ENCODE assay signal across 10 cellular contexts in genomic region chr2:38599706-38600105, GRCh38. TPM values are rescaled to one million over a fixed set of nuclear protein-coding genes. Genes with fewer than 3 reads are reported as not detected.
DNase-seq lines count a peak whose midpoint lies in the region; ATAC-seq and TF ChIP-seq lines count a peak whose summit lies in the region.
"Had no signal": no experiment of that assay in that cellular context is flagged by ENCODE, and none has a peak within 500 bp of the region (broad histone marks: within the 10 kb centered on the region; RNA-seq: fewer than 3 reads in every experiment).

No MANE protein-coding gene starts in this region.

- H3K27me3 ChIP-seq in right cardiac atrium (ENCODE audit: control insufficient read depth, insufficient read depth), result no peaks in the 10 kb centered on the region
- no peaks in the 10 kb centered on the region for H3K27me3 ChIP-seq in suprapubic skin

- CTCF ChIA-PET in activated CD8-positive, alpha-beta T cell treated with anti-CD3 and anti-CD28 coated beads for 36 hours (lab: Charles Lee), result interaction anchor here (2.0 to 10.2 kb wide), 5 partner anchors 15 to 141 kb away, joined by 6 to 168 read pairs (median 21); partner anchors contain the start of gene GALM

- TF ChIP-seq CTCF in activated CD8-positive, alpha-beta T cell treated with anti-CD3 and anti-CD28 coated beads for 36 hours (IDR thresholded peaks at IDR 0.05), result no peak
- no peak for TF ChIP-seq CTCF in suprapubic skin (IDR thresholded peaks at IDR 0.05)

- no peak for TF ChIP-seq POLR2A in suprapubic skin (IDR thresholded peaks at IDR 0.05)

- no peak for TF ChIP-seq EP300 in suprapubic skin (IDR thresholded peaks at IDR 0.05)

- peaks cover 5% of the 10 kb centered on the region for H3K4me1 ChIP-seq in right cardiac atrium (ENCODE audit: control insufficient read depth, insufficient read depth, low read length)
- H3K4me1 ChIP-seq in suprapubic skin, result peaks cover 61% of the 10 kb centered on the region

- H3K4me3 ChIP-seq in right cardiac atrium (ENCODE audit: low read length) (peak overlapping the region; percentile 26), suprapubic skin (peak overlapping the region; percentile 87)

- H3K4me1 Mint-ChIP-seq in activated T-cell treated with anti-CD3 and anti-CD28 coated beads, Interleukin-2, amount 50 U/mL, for 72 hours (ENCODE audit: low read depth), result peaks cover 63% of the 10 kb centered on the region
- H3K4me1 Mint-ChIP-seq in activated CD8-positive, alpha-beta T cell treated with anti-CD3 and anti-CD28 coated beads for 36 hours (ENCODE audit: low read depth), result peaks cover 60% of the 10 kb centered on the region

- 20% methylated on average over 4 of the region's 4 CpGs for WGBS in right cardiac atrium
- WGBS in suprapubic skin, result 23% methylated on average over 4 of the region's 4 CpGs

- POLR2A ChIA-PET in activated CD8-positive, alpha-beta T cell treated with anti-CD3 and anti-CD28 coated beads for 36 hours (lab: Charles Lee), result interaction anchor here (1.1 to 14.6 kb wide), 5 partner anchors 20 to 147 kb away, joined by 3 to 209 read pairs (median 49); partner anchors contain the start of genes GALM and SRSF7

- no peaks in the 10 kb centered on the region for H3K9me3 Mint-ChIP-seq in activated T-cell treated with anti-CD3 and anti-CD28 coated beads, Interleukin-2, amount 50 U/mL, for 72 hours
- H3K9me3 Mint-ChIP-seq in activated CD8-positive, alpha-beta T cell treated with anti-CD3 and anti-CD28 coated beads for 36 hours, result no peaks in the 10 kb centered on the region

- DNase-seq in activated T-cell treated with anti-CD3 and anti-CD28 coated beads, Interleukin-2, amount 50 U/mL, for 72 hours, result no peak
- no peak for DNase-seq in activated T-cell treated with anti-CD3 and anti-CD28 coated beads, Interleukin-2, amount 50 U/mL, for 1 hour
- DNase-seq in activated CD8-positive, alpha-beta T cell treated with anti-CD3 and anti-CD28 coated beads for 36 hours, result no peak
- DNase-seq in right cardiac atrium (no peak), suprapubic skin (ENCODE audit: low spot score in 2 of 2) (no peak), NCI-H774 (lab: John Stamatoyannopoulos, UW) (no peak), iPS-NIHi11 (ENCODE audit: low spot score) (no peak)
- DNase-seq in stimulated activated naive CD4-positive, alpha-beta T cell treated with Interleukin-2 at 50 U/mL for 16 hours (lab: John Stamatoyannopoulos, UW), result no peak
- DNase-seq: activated CD8-positive, alpha-beta memory T cell treated with anti-CD3 and anti-CD28 coated beads, Interleukin-2, amount 50 U/mL, for 48 hours had no signal

- H3K27ac Mint-ChIP-seq in activated T-cell treated with anti-CD3 and anti-CD28 coated beads, Interleukin-2, amount 50 U/mL, for 72 hours, result peak overlapping the region; percentile 78
- peak overlapping the region; percentile 79 for H3K27ac Mint-ChIP-seq in activated CD8-positive, alpha-beta T cell treated with anti-CD3 and anti-CD28 coated beads for 36 hours

- H3K9me3 ChIP-seq in right cardiac atrium (ENCODE audit: control insufficient read depth, low read length), result no peaks in the 10 kb centered on the region
- H3K9me3 ChIP-seq in suprapubic skin, result no peaks in the 10 kb centered on the region

- intact Hi-C loops in activated CD8-positive, alpha-beta T cell treated with anti-CD3 and anti-CD28 coated beads for 36 hours (cut with micrococcal nuclease), result loop anchor here (5.0 kb wide), 1 partner anchor 123 kb away; no protein-coding TSS in a partner anchor
- intact Hi-C loops in right cardiac atrium (cut with DNase I), result loop anchor here in 3 of 4 donors (5.0 kb wide), 2 partner anchors 68 to 123 kb away; partner anchors contain the start of gene GALM (in 1 of the 3)

- peak overlapping the region; percentile 92 to 94 for H3K4me3 Mint-ChIP-seq in activated T-cell treated with anti-CD3 and anti-CD28 coated beads, Interleukin-2, amount 50 U/mL, for 72 hours
- H3K4me3 Mint-ChIP-seq in activated CD8-positive, alpha-beta T cell treated with anti-CD3 and anti-CD28 coated beads for 36 hours, result peak overlapping the region; percentile 82

- H3K27me3 Mint-ChIP-seq in activated T-cell treated with anti-CD3 and anti-CD28 coated beads, Interleukin-2, amount 50 U/mL, for 72 hours (ENCODE audit: low read depth), result no peaks in the 10 kb centered on the region
- no peaks in the 10 kb centered on the region for H3K27me3 Mint-ChIP-seq in activated CD8-positive, alpha-beta T cell treated with anti-CD3 and anti-CD28 coated beads for 36 hours

- no peak for ATAC-seq in activated T-cell treated with anti-CD3 and anti-CD28 coated beads, Interleukin-2, amount 50 U/mL, for 72 hours (replicated peaks in 1 of 2)
- no peak for ATAC-seq in activated CD8-positive, alpha-beta T cell treated with anti-CD3 and anti-CD28 coated beads for 36 hours
- no peak for ATAC-seq in right cardiac atrium

- no peak overlapping the region for H3K27ac ChIP-seq in right cardiac atrium (ENCODE audit: low read length)
- H3K27ac ChIP-seq in suprapubic skin, result peak overlapping the region; percentile 27
- H3K27ac ChIP-seq: C4-2B had no signal

- peaks cover 4 to 9% of the 10 kb centered on the region in 2 donors for H3K36me3 Mint-ChIP-seq in activated T-cell treated with anti-CD3 and anti-CD28 coated beads, Interleukin-2, amount 50 U/mL, for 72 hours (ENCODE audit: insufficient read depth in 2 of 2)
- H3K36me3 Mint-ChIP-seq in activated CD8-positive, alpha-beta T cell treated with anti-CD3 and anti-CD28 coated beads for 36 hours (ENCODE audit: low read depth), result peaks cover 28% of the 10 kb centered on the region

- H3K36me3 ChIP-seq in suprapubic skin, result no peaks in the 10 kb centered on the region

RNA-seq across cellular contexts. Expression of gene HNRNPLL, which starts 3.0 kb away (rescaled TPM):
- total RNA-seq in activated T-cell treated with anti-CD3 and anti-CD28 coated beads, Interleukin-2, amount 50 U/mL, for 72 hours, result 10 to 100 TPM; 63.7 to 80.7 TPM
- total RNA-seq in activated CD8-positive, alpha-beta T cell treated with anti-CD3 and anti-CD28 coated beads for 36 hours, result 10 to 100 TPM; 54.9 to 55.3 TPM
- total RNA-seq in right cardiac atrium, result 10 to 100 TPM; 33.3 to 38.7 (median 34.9) TPM
- polyA plus RNA-seq in right cardiac atrium, result 11.3 TPM
- total RNA-seq in suprapubic skin, result 10 to 100 TPM; 13.1 to 54.6 (median 23.4) TPM
